Comparison of ENCODE assay signal across 1 cellular context in the genomic region with DNA sequence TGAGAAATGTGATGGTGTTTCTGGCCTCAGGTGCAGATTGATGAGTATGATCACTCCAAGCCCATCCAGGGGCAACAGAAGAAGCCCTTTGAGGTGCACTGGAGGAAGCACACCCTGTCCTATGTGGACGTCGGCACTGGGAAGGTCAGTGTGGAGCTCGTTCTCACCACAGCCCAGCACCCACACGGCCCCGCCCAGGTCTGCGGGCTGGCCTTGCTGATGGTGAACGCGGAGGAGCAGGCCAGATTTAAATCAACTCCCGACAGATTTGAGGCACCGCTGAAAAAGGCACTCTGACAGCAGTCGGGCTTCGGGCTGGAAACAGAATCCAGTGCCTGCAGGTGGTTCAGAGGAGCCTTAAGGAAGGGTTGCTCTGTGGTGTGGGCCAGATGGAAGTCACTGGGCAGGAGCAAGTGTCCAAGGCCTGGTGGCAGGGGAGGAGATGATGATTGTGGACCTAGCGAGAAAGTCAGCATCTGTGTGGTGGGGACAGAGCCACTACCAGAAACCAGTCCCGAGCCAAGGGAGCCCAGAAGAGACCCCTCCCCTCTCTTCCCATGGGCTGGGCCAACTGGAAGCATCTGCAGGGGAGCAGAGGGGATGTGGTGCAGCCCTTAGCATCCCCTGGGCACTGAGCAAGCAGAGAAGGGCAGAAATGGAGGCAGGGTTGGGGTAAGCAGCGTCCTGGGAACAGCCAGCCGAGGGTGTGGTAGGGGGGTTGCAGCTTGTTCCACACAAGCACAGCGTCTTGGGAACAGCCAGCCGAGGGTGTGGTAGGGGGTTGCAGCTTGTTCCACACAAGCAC.
TF ChIP-seq lines count a peak whose summit lies in the region.

No MANE protein-coding gene starts in this region.

TF ChIP-seq in K562, 482 proteins besides CTCF, POLR2A, EP300 and RAD21:
- TF ChIP-seq POLR2B (IDR thresholded peaks at IDR 0.05; ENCODE audit: low read depth, partially characterized antibody) (peak; percentile 38), POLR2G (IDR thresholded peaks at IDR 0.05; ENCODE audit: low read depth, low read length) (peak; percentile 48; the same call in 1 of the 2 replicates), SUPT5H (IDR thresholded peaks at IDR 0.05) (0 out of 2 replicates have a peak, but pooled peaks have one; percentile 35)
